ENCODE assay signal across 26 cellular contexts in the genomic region with DNA sequence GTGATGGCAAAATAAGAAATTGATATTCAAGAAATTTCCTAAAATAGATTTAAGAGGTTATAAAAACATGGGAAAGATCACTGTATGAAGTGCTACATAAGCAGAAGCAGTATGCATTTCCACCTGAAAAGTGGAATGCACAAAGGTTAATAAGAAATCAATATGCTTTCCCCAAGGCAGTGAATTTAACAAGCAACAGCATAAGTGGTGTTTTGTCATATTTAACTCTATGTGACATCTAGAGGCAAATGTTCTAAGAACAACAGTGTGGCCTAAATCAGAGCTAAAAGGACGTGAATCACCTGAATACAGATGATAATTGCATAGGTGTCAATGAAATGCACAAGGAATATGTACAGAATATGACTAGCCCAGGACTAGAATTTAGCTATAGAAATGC. TPM values are rescaled to one million over a fixed set of nuclear protein-coding genes. Genes with fewer than 3 reads are reported as not detected.
DNase-seq lines count a peak whose midpoint lies in the region; ATAC-seq and TF ChIP-seq lines count a peak whose summit lies in the region.
"Had no signal": no experiment of that assay in that cellular context is flagged by ENCODE, and none has a peak within 500 bp of the region (broad histone marks: within the 10 kb centered on the region; RNA-seq: fewer than 3 reads in every experiment).

No MANE protein-coding gene starts in this region.

- POLR2A ChIA-PET in HEK293T (lab: Yijun Ruan, JAX) (no interaction called here), T-cell (lab: Charles Lee) (no interaction called here)

- CTCF ChIA-PET in HEK293T (lab: Yijun Ruan, JAX) (interaction anchor here (1.3 kb wide), 1 partner anchor 45 kb away, joined by 4 read pairs; no protein-coding TSS in a partner anchor), T-cell (lab: Charles Lee) (no interaction called here)

- no peaks in the 10 kb centered on the region for H3K27me3 ChIP-seq in psoas muscle (ENCODE audit: insufficient read depth in 3 of 3, low read length in 2 of 3)

- peak; percentile 40 for ATAC-seq in left lobe of liver
- ATAC-seq in T-cell (replicated peaks in 1 of 4) = no peak
- ATAC-seq in psoas muscle = no peak
- ATAC-seq: GM12878 had no signal

- H3K4me3 Mint-ChIP-seq in T-cell = no peak overlapping the region
- H3K4me3 Mint-ChIP-seq: CD14-positive monocyte; CD8-positive, alpha-beta memory T cell had no signal

- peaks cover 0 to 2% (median 0%) of the 10 kb centered on the region in 3 donors for H3K4me1 Mint-ChIP-seq in T-cell
- H3K4me1 Mint-ChIP-seq: CD14-positive monocyte had no signal

- H3K9me3 ChIP-seq in psoas muscle = no peaks in the 10 kb centered on the region
- H3K9me3 ChIP-seq: BE2C had no signal

- no peaks in the 10 kb centered on the region for H3K4me1 ChIP-seq in psoas muscle
- H3K4me1 ChIP-seq: BE2C had no signal

- no peaks in the 10 kb centered on the region for H3K36me3 Mint-ChIP-seq in T-cell
- H3K36me3 Mint-ChIP-seq: CD14-positive monocyte; CD8-positive, alpha-beta memory T cell had no signal

- 88 to 97% (median 90%) methylated on average over 1 of the region's 1 CpG for WGBS in psoas muscle, 3 donors

- intact Hi-C loops in psoas muscle (cut with DNase I) = no loop called here

- peaks cover 0 to 7% of the 10 kb centered on the region in 2 donors for H3K27me3 Mint-ChIP-seq in T-cell

- no peak for TF ChIP-seq CTCF in psoas muscle (IDR thresholded peaks at IDR 0.05)

- H3K27ac ChIP-seq in psoas muscle = no peak overlapping the region
- H3K27ac ChIP-seq: 22Rv1, SK-N-MC had no signal

- DNase-seq in NCI-H1105 treated with DMSO at 0.1 percent for 48 hours (lab: John Stamatoyannopoulos, UW) = peak; percentile 57
- DNase-seq in NCI-H1105 (lab: John Stamatoyannopoulos, UW) = no peak
- no peak for DNase-seq in HEK293T (ENCODE audit: extremely low spot score)
- DNase-seq in NCI-H69 (lab: John Stamatoyannopoulos, UW) = peak; percentile 64
- DNase-seq in left lobe of liver (ENCODE audit: low spot score) = no peak
- no peak for DNase-seq in NCI-H2081 treated with DMSO at 0.1 percent for 48 hours (lab: John Stamatoyannopoulos, UW)
- no peak for DNase-seq in T-cell
- DNase-seq in psoas muscle = no peak
- DNase-seq: ACHN; BE2C; CD8-positive, alpha-beta memory T cell; DMS 273 treated with DMSO at 0.1 percent for 48 hours; DMS79; EL; GDM1; NCI-H1048; NCI-H146; NCI-H1930; NCI-H2171; NCI-H524; OCI-M1; SIG-M5 had no signal

- no peak overlapping the region for H3K27ac Mint-ChIP-seq in T-cell
- H3K27ac Mint-ChIP-seq: CD14-positive monocyte had no signal

- no peak overlapping the region for H3K4me3 ChIP-seq in psoas muscle
- H3K4me3 ChIP-seq: GM12878, SK-N-MC had no signal

- no peaks in the 10 kb centered on the region for H3K36me3 ChIP-seq in psoas muscle (ENCODE audit: insufficient read depth in 1 of 2, low read depth in 1 of 2)
- H3K36me3 ChIP-seq: BE2C had no signal

- H3K9me3 Mint-ChIP-seq in T-cell = no peaks in the 10 kb centered on the region
- H3K9me3 Mint-ChIP-seq: CD8-positive, alpha-beta memory T cell had no signal

TF ChIP-seq in HEK293T, 16 proteins besides CTCF, POLR2A, EP300 and RAD21:
- TF ChIP-seq ARNT (IDR thresholded peaks at IDR 0.05) = no peak
- TF ChIP-seq, protein P1, sequence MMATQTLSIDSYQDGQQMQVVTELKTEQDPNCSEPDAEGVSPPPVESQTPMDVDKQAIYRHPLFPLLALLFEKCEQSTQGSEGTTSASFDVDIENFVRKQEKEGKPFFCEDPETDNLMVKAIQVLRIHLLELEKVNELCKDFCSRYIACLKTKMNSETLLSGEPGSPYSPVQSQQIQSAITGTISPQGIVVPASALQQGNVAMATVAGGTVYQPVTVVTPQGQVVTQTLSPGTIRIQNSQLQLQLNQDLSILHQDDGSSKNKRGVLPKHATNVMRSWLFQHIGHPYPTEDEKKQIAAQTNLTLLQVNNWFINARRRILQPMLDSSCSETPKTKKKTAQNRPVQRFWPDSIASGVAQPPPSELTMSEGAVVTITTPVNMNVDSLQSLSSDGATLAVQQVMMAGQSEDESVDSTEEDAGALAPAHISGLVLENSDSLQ (IDR thresholded peaks at IDR 0.05) = peak; percentile 76
- no peak for TF ChIP-seq HDGF (IDR thresholded peaks at IDR 0.05; ENCODE audit: borderline replicate concordance)
- TF ChIP-seq CTBP1 (IDR thresholded peaks at IDR 0.05; ENCODE audit: borderline replicate concordance) = peak; percentile 74; the same call in 1 of the 2 replicates
TF ChIP-seq in HEK293T: peak in this region for 2.

RNA-seq across cellular contexts. Expression of gene SLC2A13, which starts 49.5 kb away (rescaled TPM):
- total RNA-seq in left lobe of liver = 5.7 TPM
- 1 to 10 TPM; 4.2 to 6.0 (median 5.1) TPM for total RNA-seq in T-cell
- 1 to 10 TPM in 3 of 4 donors, under 1 TPM in 1; 0.80 to 1.7 (median 1.6) TPM for total RNA-seq in psoas muscle
- under 1 TPM; 0.39 to 0.95 (median 0.81) TPM for polyA plus RNA-seq in psoas muscle

Comparison
In these comparisons a context has a peak if more than half of its experiments do, and no peak if none do; other contexts are left out.
1. DNase-seq: peak in NCI-H1105 treated with DMSO at 0.1 percent for 48 hours (single experiment) and NCI-H69 (single experiment); none in NCI-H1105 (single experiment), HEK293T (single experiment), left lobe of liver (single experiment), NCI-H2081 treated with DMSO at 0.1 percent for 48 hours (single experiment), T-cell (0 of 34) and psoas muscle (0 of 2).